Comparison of ENCODE assay signal across 1 cellular context in genomic region chr1:113978863-113979702, GRCh38.
TF ChIP-seq lines count a peak whose summit lies in the region.

Gene OLFML3 (plus strand): TSS chr1:113979474. CDS start chr1:113979517, 43 bp downstream.

TF ChIP-seq in SK-N-SH, 30 proteins besides CTCF, POLR2A, EP300 and RAD21 (continued from another document):
- TF ChIP-seq FOSL2 (IDR thresholded peaks at IDR 0.05; ENCODE audit: borderline replicate concordance, low read depth): peak; percentile 61; the same call in 1 of the 2 replicates
- peak; percentile 78 for TF ChIP-seq JUND (IDR thresholded peaks at IDR 0.05)
- TF ChIP-seq NFIC (IDR thresholded peaks at IDR 0.05; ENCODE audit: borderline replicate concordance): peak; percentile 87
- peak; percentile 81 for TF ChIP-seq RCOR1 (IDR thresholded peaks at IDR 0.05; ENCODE audit: low read length)
- 0 out of 2 replicates have a peak, but pooled peaks have one; percentile 35 for TF ChIP-seq ZBTB33 (IDR thresholded peaks at IDR 0.05; ENCODE audit: borderline replicate concordance, low read depth)
- no peak for TF ChIP-seq RFX5 (IDR thresholded peaks at IDR 0.05; ENCODE audit: low read length)
- peak; percentile 94 for TF ChIP-seq PBX3 (IDR thresholded peaks at IDR 0.05)
- peak; percentile 37; the same call in 1 of the 2 replicates for TF ChIP-seq TAF1 (IDR thresholded peaks at IDR 0.05; ENCODE audit: borderline replicate concordance, low read depth, low read length)
- no peak for TF ChIP-seq USF1 (IDR thresholded peaks at IDR 0.05; ENCODE audit: borderline replicate concordance, low read depth)
- peak; percentile 100 for TF ChIP-seq TCF12 (IDR thresholded peaks at IDR 0.05)
